In genomic region chr4:128859887-128860774, GRCh38 we compare ENCODE assay signal across 11 cellular contexts. TPM values are rescaled to one million over a fixed set of nuclear protein-coding genes. Genes with fewer than 3 reads are reported as not detected.
DNase-seq lines count a peak whose midpoint lies in the region; ATAC-seq and TF ChIP-seq lines count a peak whose summit lies in the region.
"Had no signal": no experiment of that assay in that cellular context is flagged by ENCODE, and none has a peak within 500 bp of the region (broad histone marks: within the 10 kb centered on the region; RNA-seq: fewer than 3 reads in every experiment).

No MANE protein-coding gene starts in this region.

- H3K36me3 Mint-ChIP-seq in endodermal cell (ENCODE audit: low read depth) = peaks cover 82% of the 10 kb centered on the region

- DNase-seq in AG20443 (ENCODE audit: low spot score) (peak; percentile 66), HCEC 1CT (peak; percentile 67), cardiac fibroblast (ENCODE audit: low read depth in 2 of 2) (peak; percentile 67 to 80), midbrain (lab: John Stamatoyannopoulos, UW) (peak; percentile 5), endodermal cell (no peak)
- DNase-seq: COR-L47, NCI-H2107 had no signal

- no peak overlapping the region for H3K4me3 Mint-ChIP-seq in endodermal cell

- peaks cover 15% of the 10 kb centered on the region for H3K27me3 Mint-ChIP-seq in endodermal cell (ENCODE audit: insufficient read depth)

- H3K27ac ChIP-seq in endodermal cell (ENCODE audit: low read depth, low read length) = no peak overlapping the region

- H3K9ac ChIP-seq in endodermal cell (ENCODE audit: extremely low read depth, low read length, poor library complexity, severe bottlenecking) = no peak overlapping the region

- H3K9me3 Mint-ChIP-seq in endodermal cell = no peaks in the 10 kb centered on the region

- peaks cover 4% of the 10 kb centered on the region for H3K27me3 ChIP-seq in endodermal cell (ENCODE audit: control insufficient read depth, insufficient read depth, low read length, poor library complexity, severe bottlenecking)

- no peak overlapping the region for H3K27ac Mint-ChIP-seq in endodermal cell

- H3K4me1 Mint-ChIP-seq in endodermal cell = peaks cover 7% of the 10 kb centered on the region

- TF ChIP-seq CTCF in cardiac fibroblast (IDR thresholded peaks at IDR 0.05; ENCODE audit: low read depth, low read length) (no peak), endodermal cell (conservative IDR thresholded peaks at IDR 0.05) (no peak)

- H3K4me3 ChIP-seq in cardiac fibroblast (replicated peaks in 1 of 2; ENCODE audit: low read depth in 2 of 2, low read length in 2 of 2) (no peak overlapping the region), endodermal cell (ENCODE audit: low read length) (no peak overlapping the region)

- H3K9me3 ChIP-seq in endodermal cell (ENCODE audit: control insufficient read depth, low read length) = no peaks in the 10 kb centered on the region

- 93 to 94% methylated on average over 5 to 6 of the region's 6 CpGs for WGBS in endodermal cell (ENCODE audit: insufficient coverage in 1 of 2, insufficient read length in 1 of 2), 2 experiments

- H3K36me3 ChIP-seq in endodermal cell (ENCODE audit: control insufficient read depth, insufficient read depth, low read length) = peaks cover 96% of the 10 kb centered on the region

- peaks cover 4% of the 10 kb centered on the region for H3K4me1 ChIP-seq in endodermal cell (ENCODE audit: control insufficient read depth, insufficient read depth, low read length)

- ATAC-seq in GM19467 (IDR thresholded peaks at IDR 0.05; ENCODE audit: unreplicated experiment) = no peak
- ATAC-seq in HG02642 (IDR thresholded peaks at IDR 0.05; ENCODE audit: poor library complexity, unreplicated experiment) = no peak
- ATAC-seq in GM21390 (IDR thresholded peaks at IDR 0.05; ENCODE audit: unreplicated experiment) = no peak
- ATAC-seq: Panc1 had no signal

RNA-seq across cellular contexts. Expression of gene JADE1, which starts 50.6 kb away (rescaled TPM):
- total RNA-seq in endodermal cell = 10 to 100 TPM; 48.5 to 50.8 TPM
- 29.2 TPM for polyA plus RNA-seq in endodermal cell (2013, experiment 1 of 2)
- polyA plus RNA-seq in endodermal cell (2013, experiment 2 of 2) = 23.9 TPM
